In the genomic region with DNA sequence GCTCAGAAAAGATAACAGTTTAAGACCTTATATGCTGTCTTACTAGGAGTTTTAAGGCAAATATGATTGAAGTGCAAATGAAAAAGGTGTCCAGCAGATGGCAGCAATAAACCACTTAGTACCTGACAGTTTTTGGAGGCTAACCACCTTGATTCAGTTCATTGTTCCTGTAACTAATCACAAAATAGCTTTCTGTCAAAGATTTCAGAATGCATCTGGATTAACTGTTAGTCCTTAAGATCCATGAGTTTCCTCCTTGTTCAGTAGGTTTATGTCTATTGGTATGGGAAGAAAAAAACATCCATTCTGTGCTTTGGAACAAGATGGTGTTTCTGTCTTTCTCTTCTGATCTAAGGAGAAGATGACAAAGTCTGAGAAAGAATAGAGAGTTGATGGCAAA, we compare ENCODE assay signal across 8 cellular contexts. TPM values are rescaled to one million over a fixed set of nuclear protein-coding genes. Genes with fewer than 3 reads are reported as not detected.
DNase-seq lines count a peak whose midpoint lies in the region; ATAC-seq, FAIRE-seq and TF ChIP-seq lines count a peak whose summit lies in the region.

No MANE protein-coding gene starts in this region.

- intact Hi-C loops in CD4-positive, alpha-beta T cell (cut with DNase I, micrococcal nuclease) = loop anchor here (1.0 to 5.0 kb wide), 4 partner anchors 110 to 2002 kb away; no protein-coding TSS in a partner anchor
- intact Hi-C loops in Panc1 (cut with micrococcal nuclease; ENCODE audit: unreplicated experiment) (loop anchor here (1.0 kb wide), 1 partner anchor 162 kb away; no protein-coding TSS in a partner anchor), right lobe of liver (cut with DNase I) (no loop called here)

- H3K27ac ChIP-seq in CD4-positive, alpha-beta T cell (ENCODE audit: low read depth, low read length) = no peak overlapping the region
- no peak overlapping the region for H3K27ac ChIP-seq in HL-60 (replicated peaks)
- no peak overlapping the region for H3K27ac ChIP-seq in Panc1 (ENCODE audit: low read length)
- H3K27ac ChIP-seq in right lobe of liver = no peak overlapping the region

- H3K36me3 Mint-ChIP-seq in CD4-positive, alpha-beta T cell (ENCODE audit: low read depth) = peaks cover 79% of the 10 kb centered on the region
- H3K36me3 Mint-ChIP-seq in type B pancreatic cell = peaks cover 23% of the 10 kb centered on the region

- POLR2A ChIA-PET in CD4-positive, alpha-beta T cell (lab: Charles Lee) = no interaction called here
- POLR2A ChIA-PET in Panc1 (lab: Charles Lee) = no interaction called here

- CTCF ChIA-PET in CD4-positive, alpha-beta T cell (lab: Charles Lee) = interaction anchor here (0.7 to 1.8 kb wide), 9 partner anchors 9 to 162 kb away, joined by 3 to 7 read pairs (median 4); no protein-coding TSS in a partner anchor
- CTCF ChIA-PET in Panc1 (lab: Charles Lee) = no interaction called here

- no peaks in the 10 kb centered on the region for H3K9me3 Mint-ChIP-seq in CD4-positive, alpha-beta T cell
- H3K9me3 Mint-ChIP-seq in type B pancreatic cell = no peaks in the 10 kb centered on the region

- peaks cover 63% of the 10 kb centered on the region for H3K4me1 Mint-ChIP-seq in CD4-positive, alpha-beta T cell (ENCODE audit: low read depth)
- peaks cover 3% of the 10 kb centered on the region for H3K4me1 Mint-ChIP-seq in type B pancreatic cell (ENCODE audit: unreplicated experiment)

- H3K4me1 ChIP-seq in Panc1 (ENCODE audit: control insufficient read depth, insufficient read depth, low read length) (no peaks in the 10 kb centered on the region), right lobe of liver (peaks cover 0 to 4% (median 0%) of the 10 kb centered on the region in 4 donors)

- no peaks in the 10 kb centered on the region for H3K27me3 Mint-ChIP-seq in CD4-positive, alpha-beta T cell
- no peaks in the 10 kb centered on the region for H3K27me3 Mint-ChIP-seq in type B pancreatic cell

- H3K9me3 ChIP-seq in CD4-positive, alpha-beta T cell (ENCODE audit: control insufficient read depth, low read length) = no peaks in the 10 kb centered on the region
- H3K9me3 ChIP-seq in Panc1 (ENCODE audit: control insufficient read depth, insufficient read depth, low read depth, low read length) = no peaks in the 10 kb centered on the region
- no peaks in the 10 kb centered on the region for H3K9me3 ChIP-seq in right lobe of liver

- FAIRE-seq in GM12891 (lab: Jason Lieb, UNC) = peak; percentile 95

- H3K36me3 ChIP-seq in Panc1 (ENCODE audit: control insufficient read depth, insufficient read depth, low read length) (0 out of 2 replicates have a peak, but pooled peaks cover 3% of the 10 kb centered on the region), right lobe of liver (peaks cover 0 to 9% (median 0%) of the 10 kb centered on the region in 4 donors)

- peak; percentile 89 for TF ChIP-seq CTCF in CD4-positive, alpha-beta T cell (IDR thresholded peaks at IDR 0.05)
- TF ChIP-seq CTCF in HL-60 (IDR thresholded peaks at IDR 0.05; ENCODE audit: insufficient read depth, low read length) = peak; percentile 50
- peak; percentile 77; the same call in 1 of the 2 replicates for TF ChIP-seq CTCF in Panc1 (IDR thresholded peaks at IDR 0.05)
- TF ChIP-seq CTCF in cardiac fibroblast (IDR thresholded peaks at IDR 0.05; ENCODE audit: low read depth, low read length) = peak; percentile 53
- TF ChIP-seq CTCF in right lobe of liver (IDR thresholded peaks at IDR 0.05) = peak; percentile 68 to 71 (median 70)
- TF ChIP-seq CTCF in type B pancreatic cell (conservative IDR thresholded peaks at IDR 0.05) = peak; percentile 80

- TF ChIP-seq POLR2A in GM12891 (IDR thresholded peaks at IDR 0.05; ENCODE audit: low read depth, low read length) = no peak
- no peak for TF ChIP-seq POLR2A in right lobe of liver (IDR thresholded peaks at IDR 0.05)

- peak in 5 of 10 experiments; percentile 7 to 31 (median 17) for DNase-seq in CD4-positive, alpha-beta T cell
- DNase-seq in GM12891 (ENCODE audit: insufficient read length, low spot score) (no peak), HL-60 (ENCODE audit: low read depth in 1 of 2, low spot score in 1 of 2) (peak in 1 of 2 experiments; percentile 32), Panc1 (ENCODE audit: low read depth, low spot score) (peak; percentile 62), cardiac fibroblast (ENCODE audit: low read depth in 2 of 2) (peak; percentile 75 to 79), right lobe of liver (no peak), type B pancreatic cell (ENCODE audit: extremely low spot score, unreplicated experiment) (no peak), NCI-H524 treated with DMSO at 0.1 percent for 48 hours (lab: John Stamatoyannopoulos, UW) (no peak)

- no peaks in the 10 kb centered on the region for H3K27me3 ChIP-seq in CD4-positive, alpha-beta T cell (ENCODE audit: control insufficient read depth, insufficient read depth, low read length)
- H3K27me3 ChIP-seq in HL-60 (ENCODE audit: insufficient read depth, poor library complexity, severe bottlenecking) (no peaks in the 10 kb centered on the region), Panc1 (ENCODE audit: control insufficient read depth, insufficient read depth, low read length) (no peaks in the 10 kb centered on the region), right lobe of liver (no peaks in the 10 kb centered on the region)

- no peak overlapping the region for H3K27ac Mint-ChIP-seq in CD4-positive, alpha-beta T cell
- H3K27ac Mint-ChIP-seq in type B pancreatic cell = peak overlapping the region; percentile 68

- no peak overlapping the region for H3K4me3 Mint-ChIP-seq in CD4-positive, alpha-beta T cell
- H3K4me3 Mint-ChIP-seq in type B pancreatic cell = peak overlapping the region; percentile 73

- BruUV-seq in Panc1 (replicated peaks; lab: Mats Ljungman, UMichigan) = no TSS peak

- H3K4me3 ChIP-seq in HL-60 (replicated peaks; ENCODE audit: insufficient read depth, low read length) (no peak overlapping the region), Panc1 (ENCODE audit: low read depth in 2 of 2, low read length in 2 of 2) (no peak overlapping the region), cardiac fibroblast (replicated peaks in 1 of 2; ENCODE audit: low read depth in 2 of 2, low read length in 2 of 2) (no peak overlapping the region), right lobe of liver (no peak overlapping the region)

- in situ Hi-C loops in Panc1 (cut with HindIII; ENCODE audit: low pct_unique_long_range_greater_than_20kb, low sequenced_read_pairs) = no loop called here

- ATAC-seq in CD4-positive, alpha-beta T cell (ENCODE audit: poor library complexity) = peak; percentile 76
- ATAC-seq in Panc1 = peak; percentile 58; the same call in 1 of the 2 replicates
- peak; percentile 75 to 87 (median 82) for ATAC-seq in right lobe of liver

TF ChIP-seq in GM12891, 5 proteins besides CTCF, POLR2A, EP300 and RAD21:
- TF ChIP-seq SPI1 (IDR thresholded peaks at IDR 0.05; ENCODE audit: low read depth, low read length) (no peak), POU2F2 (IDR thresholded peaks at IDR 0.05; ENCODE audit: low read depth, low read length) (no peak), TAF1 (IDR thresholded peaks at IDR 0.05; ENCODE audit: low read depth, low read length) (no peak), PAX5 (IDR thresholded peaks at IDR 0.05; ENCODE audit: insufficient read depth, low read length, severe bottlenecking) (no peak)

RNA-seq across cellular contexts. Expression of a gene that starts 46.6 kb away (rescaled TPM):
- total RNA-seq in CD4-positive, alpha-beta T cell = 100 to 1,000 TPM; 134 to 148 TPM
- polyA plus RNA-seq in GM12891 (2012; ENCODE audit: low read depth, missing spikeins) = 5.6 TPM
- total RNA-seq in Panc1 (2021; ENCODE audit: unreplicated experiment) (63.7 TPM), right lobe of liver (10 to 100 TPM; 18.2 to 28.8 (median 25.9) TPM), type B pancreatic cell (ENCODE audit: low replicate concordance) (43.9 and 85.8 TPM in 2 replicates)
- 19.6 TPM for polyA plus RNA-seq in Panc1 (2012; ENCODE audit: insufficient read length)

Comparison
In these comparisons a context has a peak if more than half of its experiments do, and no peak if none do; other contexts are left out.
1. DNase-seq: peak in Panc1 (single experiment) and cardiac fibroblast (2 of 2); none in GM12891 (single experiment), right lobe of liver (0 of 3), type B pancreatic cell (single experiment) and NCI-H524 treated with DMSO at 0.1 percent for 48 hours (single experiment).
2. intact Hi-C loops: an anchor here in CD4-positive, alpha-beta T cell (1.0 to 5.0 kb wide) and Panc1 (1.0 kb wide); none called in right lobe of liver.
3. Peak in every context shown above with its lines, with median percentiles within 50 percentile points of each other: ATAC-seq and CTCF ChIP-seq.